In genomic region chr2:100882645-100883613, GRCh38 we compare ENCODE assay signal across 8 cellular contexts.
A peak's percentile ranks its signal among the peaks of the same experiment; 100 is the strongest.
DNase-seq lines count a peak whose midpoint lies in the region; ATAC-seq and TF ChIP-seq lines count a peak whose summit lies in the region.
"Had no signal": no experiment of that assay in that cellular context is flagged by ENCODE, and none has a peak within 500 bp of the region (broad histone marks: within the 10 kb centered on the region; RNA-seq: fewer than 3 reads in every experiment).

No MANE protein-coding gene starts in this region.

- ATAC-seq in GM19351 (IDR thresholded peaks at IDR 0.05; ENCODE audit: unreplicated experiment) (peak; percentile 51), HG02840 (IDR thresholded peaks at IDR 0.05; ENCODE audit: low FRiP score, unreplicated experiment) (no peak), omental fat pad (ENCODE audit: low FRiP score) (no peak)

- H3K4me3 ChIP-seq in choroid plexus epithelial cell (ENCODE audit: low read depth, low read length) = no peak overlapping the region

- TF ChIP-seq CTCF in choroid plexus epithelial cell (conservative IDR thresholded peaks at IDR 0.05; ENCODE audit: low read depth, low read length) = no peak
- TF ChIP-seq CTCF in omental fat pad (IDR thresholded peaks at IDR 0.05) = no peak

- peak; percentile 14 for DNase-seq in HK-2 (ENCODE audit: unreplicated experiment)
- peak; percentile 47 for DNase-seq in choroid plexus epithelial cell (ENCODE audit: low read depth)
- peak; percentile 56 for DNase-seq in renal cortical epithelial cell (ENCODE audit: low read depth)
- no peak for DNase-seq in UCSD-AML1 (lab: John Stamatoyannopoulos, UW; ENCODE audit: unreplicated experiment)
- no peak for DNase-seq in omental fat pad (ENCODE audit: low spot score)
- DNase-seq: NCI-H1105 treated with DMSO at 0.1 percent for 48 hours had no signal

Comparison
In these comparisons a context has a peak if more than half of its experiments do, and no peak if none do; other contexts are left out.
1. DNase-seq: peak in HK-2 (single experiment), choroid plexus epithelial cell (single experiment) and renal cortical epithelial cell (single experiment); none in UCSD-AML1 (single experiment) and omental fat pad (single experiment).